Comparison of ENCODE assay signal across 8 cellular contexts in the genomic region with DNA sequence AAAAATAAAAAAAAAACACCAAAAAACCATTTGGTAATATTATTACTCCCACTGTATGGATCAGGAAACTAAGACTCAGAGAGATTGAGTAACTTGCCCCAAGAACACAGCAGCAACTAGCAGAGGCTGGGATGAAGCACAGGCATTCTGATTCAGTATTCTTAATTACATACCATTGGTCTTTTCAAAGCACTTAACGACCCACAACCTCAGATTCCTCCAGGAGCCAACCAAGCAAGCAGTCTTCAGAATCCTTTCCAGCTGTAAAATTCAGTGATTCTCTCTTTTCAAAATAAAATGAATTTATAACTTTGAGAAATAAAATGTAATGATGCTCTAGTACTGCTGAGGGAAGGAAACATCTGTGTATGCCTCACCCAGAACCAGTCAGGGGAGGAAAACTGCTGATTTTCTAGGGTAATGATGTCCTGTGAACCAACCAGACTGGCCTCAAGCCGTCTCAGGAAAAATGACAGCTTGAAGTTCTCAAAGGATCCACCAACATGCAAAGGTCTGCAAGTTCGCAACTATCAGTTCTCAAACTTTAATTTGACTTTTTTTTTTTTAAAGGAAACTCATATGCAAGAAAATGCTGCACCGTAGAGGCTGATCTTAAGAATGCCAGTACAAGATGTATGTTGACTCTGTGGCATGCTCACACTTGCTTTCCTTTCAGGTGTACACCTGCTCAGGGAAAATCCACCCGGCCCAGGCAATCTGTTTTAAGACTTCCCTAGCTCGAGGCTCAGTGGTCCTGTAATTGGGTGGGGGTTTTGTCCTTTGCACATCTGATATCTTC. TPM values are rescaled to one million over a fixed set of nuclear protein-coding genes. Genes with fewer than 3 reads are reported as not detected.
DNase-seq lines count a peak whose midpoint lies in the region; ATAC-seq and TF ChIP-seq lines count a peak whose summit lies in the region.

No MANE protein-coding gene starts in this region.

- TF ChIP-seq CTCF in OCI-LY7 (conservative IDR thresholded peaks at IDR 0.05; ENCODE audit: low read length) (no peak), esophagus muscularis mucosa (IDR thresholded peaks at IDR 0.05) (no peak)

- H3K36me3 ChIP-seq in OCI-LY7 (ENCODE audit: insufficient read depth, low read length) (no peaks in the 10 kb centered on the region), esophagus muscularis mucosa (no peaks in the 10 kb centered on the region)

- intact Hi-C loops in OCI-LY7 (cut with micrococcal nuclease; ENCODE audit: unreplicated experiment) = no loop called here
- intact Hi-C loops in esophagus muscularis mucosa (cut with DNase I) = loop anchor here (5.0 kb wide), 1 partner anchor 69 kb away; no protein-coding TSS in a partner anchor

- no peaks in the 10 kb centered on the region for H3K27me3 ChIP-seq in esophagus muscularis mucosa

- CTCF ChIA-PET in OCI-LY7 (lab: Charles Lee; ENCODE audit: unreplicated experiment) = interaction anchor here (0.7 kb wide), 1 partner anchor 54 kb away, joined by 3 read pairs; no protein-coding TSS in a partner anchor

- H3K4me2 ChIP-seq in OCI-LY7 (ENCODE audit: low read length) = peak overlapping the region; percentile 73

- peak overlapping the region; percentile 55 for H3K4me3 ChIP-seq in OCI-LY7 (ENCODE audit: low read depth, low read length, poor library complexity, severe bottlenecking)
- H3K4me3 ChIP-seq in esophagus muscularis mucosa = peak overlapping the region; percentile 46 to 62 (median 50)
- H3K4me3 ChIP-seq in skeletal muscle cell (ENCODE audit: low read depth, low read length) = peak overlapping the region; percentile 30

- TF ChIP-seq EP300 in esophagus muscularis mucosa (IDR thresholded peaks at IDR 0.05) = no peak

- no peaks in the 10 kb centered on the region for H4K20me1 ChIP-seq in OCI-LY7 (ENCODE audit: insufficient read depth, low read length)

- peak overlapping the region; percentile 3; the same call in 1 of the 2 replicates for H2AFZ ChIP-seq in OCI-LY7 (ENCODE audit: low read length)

- POLR2A ChIA-PET in OCI-LY7 (lab: Charles Lee) = interaction anchor here (0.6 to 1.0 kb wide), 4 partner anchors 29 to 95 kb away, joined by 3 to 5 read pairs (median 4); no protein-coding TSS in a partner anchor

- ATAC-seq in GM19467 (IDR thresholded peaks at IDR 0.05; ENCODE audit: unreplicated experiment) = peak; percentile 12

- BruUV-seq in OCI-LY7 (replicated peaks; lab: Mats Ljungman, UMichigan) = no TSS peak

- H3K4me1 ChIP-seq in OCI-LY7 (ENCODE audit: insufficient read depth, low read length, poor library complexity, severe bottlenecking) (peaks cover 47% of the 10 kb centered on the region), esophagus muscularis mucosa (peaks cover 90 to 100% (median 100%) of the 10 kb centered on the region in 4 donors)

- whole genome bisulfite sequencing in esophagus muscularis mucosa = 16% methylated on average over 6 of the region's 6 CpGs

- DNase-seq in AG20443 (ENCODE audit: low spot score) (peak; percentile 52), OCI-LY7 (ENCODE audit: low spot score) (no peak), esophagus muscularis mucosa (ENCODE audit: extremely low spot score) (no peak), skeletal muscle cell (ENCODE audit: low read depth) (no peak), cerebellar nuclear complex (lab: John Stamatoyannopoulos, UW) (no peak)
- DNase-seq in activated CD4-positive, CD25-positive, alpha-beta regulatory T cell treated with anti-CD3 and anti-CD28 coated beads, Interleukin-2, amount 50 U/mL, for 72 hours = no peak
- no peak for DNase-seq in activated CD8-positive, alpha-beta memory T cell treated with anti-CD3 and anti-CD28 coated beads, Interleukin-2, amount 50 U/mL, for 4 hours

- TF ChIP-seq POLR2A in esophagus muscularis mucosa (IDR thresholded peaks at IDR 0.05; ENCODE audit: low read depth) = no peak

- H3K79me2 ChIP-seq in OCI-LY7 (ENCODE audit: insufficient read depth, low read depth, low read length) = no peaks in the 10 kb centered on the region

- H3K27ac ChIP-seq in OCI-LY7 (ENCODE audit: low read depth, low read length, poor library complexity, severe bottlenecking) (no peak overlapping the region), esophagus muscularis mucosa (replicated peaks in 1 of 4) (peak overlapping the region; percentile 98 to 100 (median 100))

- H3K9me2 ChIP-seq in OCI-LY7 (ENCODE audit: insufficient read depth, low read length) = no peaks in the 10 kb centered on the region

- no peaks in the 10 kb centered on the region for H3K9me3 ChIP-seq in OCI-LY7 (ENCODE audit: low read length)
- H3K9me3 ChIP-seq in esophagus muscularis mucosa = no peaks in the 10 kb centered on the region

RNA-seq across cellular contexts. Expression of a gene that starts 9.0 kb away (rescaled TPM):
- not detected in 2 replicates for total RNA-seq in OCI-LY7 (2014; rRNA removed; shearing (Covaris generic))
- 0.13 and 0.74 TPM in 2 replicates for total RNA-seq in OCI-LY7 (2022)
- total RNA-seq in esophagus muscularis mucosa = 10 to 100 TPM; 30.3 to 72.2 (median 51.2) TPM

RNA-seq across cellular contexts. Expression of a gene that starts 41.9 kb away (rescaled TPM):
- 19.0 and 22.6 TPM in 2 replicates for total RNA-seq in OCI-LY7 (2014; rRNA removed; shearing (Covaris generic))
- total RNA-seq in OCI-LY7 (2022) (35.4 and 36.4 TPM in 2 replicates), esophagus muscularis mucosa (100 to 1,000 TPM in 3 of 4 donors, 10 to 100 TPM in 1; 98.9 to 154 (median 121) TPM)

Comparison
In these comparisons a context has a peak if more than half of its experiments do, and no peak if none do; other contexts are left out.
1. RNA of a gene that starts 9.0 kb away (total RNA-seq): 30.3 to 72.2 TPM in esophagus muscularis mucosa; 0.13 to 0.74 TPM in OCI-LY7; every median in the first group is over 10 times any median in the second.
2. Peak in every context shown above with its lines, with median percentiles within 50 percentile points of each other: H3K4me3 ChIP-seq.